ENCODE assay signal across 10 cellular contexts in the genomic region with DNA sequence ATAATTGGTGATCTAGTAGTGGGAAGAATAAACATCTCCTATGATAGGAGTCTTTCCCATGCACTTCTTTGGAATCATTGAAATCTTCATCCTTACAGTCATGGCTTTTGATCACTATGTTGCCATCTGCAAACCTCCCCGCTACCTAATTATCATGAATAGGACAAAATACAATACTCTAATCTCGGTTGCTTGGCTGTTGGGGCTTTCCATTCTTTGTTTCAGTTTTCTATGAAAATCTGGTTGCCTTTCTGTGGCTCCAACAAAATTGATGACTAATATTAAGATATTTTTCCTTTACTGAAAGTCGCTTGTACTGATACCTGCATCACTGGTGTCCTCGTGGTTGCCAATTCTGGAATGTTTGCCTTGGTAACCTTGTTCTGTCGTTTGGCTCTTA.
"Had no signal": no experiment of that assay in that cellular context is flagged by ENCODE, and none has a peak within 500 bp of the region (broad histone marks: within the 10 kb centered on the region; RNA-seq: fewer than 3 reads in every experiment).

No MANE protein-coding gene starts in this region.

- FAIRE-seq: H1, H54, HTR-8/SVneo, K562 had no signal

- ATAC-seq: GM23338, K562 had no signal

- H2AFZ ChIP-seq: GM23338 had no signal

- H3K4me3 ChIP-seq: GM23338, K562 had no signal

- DNase-seq: H9, HCEC 1CT, IMR-90, Kasumi-1, KG1 had no signal

- H3K4me2 ChIP-seq: GM23338 had no signal
